In the genomic region with DNA sequence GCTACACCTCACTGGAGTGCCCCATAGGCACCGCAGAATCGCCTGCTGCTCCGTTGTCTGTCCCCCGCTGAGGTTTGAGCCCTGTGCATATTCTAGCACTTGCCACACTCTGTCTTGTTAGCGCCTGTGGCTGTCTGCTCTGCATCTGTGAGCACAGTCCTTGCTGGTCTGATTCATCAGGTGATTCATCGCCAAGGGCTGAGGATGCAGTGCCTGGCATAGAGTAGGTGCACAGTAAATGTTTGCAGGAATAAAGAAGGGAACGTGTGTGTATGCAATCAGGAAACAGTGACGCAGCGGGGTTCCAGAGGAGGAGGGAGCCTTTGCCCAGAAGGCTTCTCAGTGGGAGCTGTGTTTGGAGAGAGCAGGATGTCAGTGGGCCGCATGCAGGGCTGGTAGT, we compare ENCODE assay signal across 10 cellular contexts.
DNase-seq lines count a peak whose midpoint lies in the region; ATAC-seq and TF ChIP-seq lines count a peak whose summit lies in the region.
"Had no signal": no experiment of that assay in that cellular context is flagged by ENCODE, and none has a peak within 500 bp of the region (broad histone marks: within the 10 kb centered on the region; RNA-seq: fewer than 3 reads in every experiment).

No MANE protein-coding gene starts in this region.

- no peak overlapping the region for H3K4me3 ChIP-seq in NB4 (ENCODE audit: low read depth, low read length)
- H3K4me3 ChIP-seq in brain microvascular endothelial cell (ENCODE audit: low read depth, low read length): no peak overlapping the region
- H3K4me3 ChIP-seq in mesenchymal stem cell (ENCODE audit: insufficient read depth in 1 of 2, low read depth in 1 of 2, low read length in 2 of 2): no peak overlapping the region
- H3K4me3 ChIP-seq in HAP-1: no peak overlapping the region

- TF ChIP-seq POLR2A in NB4 (IDR thresholded peaks at IDR 0.05; ENCODE audit: extremely low read depth, insufficient read length): no peak

- H3K4me2 ChIP-seq in mesenchymal stem cell (ENCODE audit: low read length, poor library complexity, severe bottlenecking): no peak overlapping the region

- H3K9ac ChIP-seq in mesenchymal stem cell (ENCODE audit: low read length): no peak overlapping the region

- no peak overlapping the region for H4K91ac ChIP-seq in mesenchymal stem cell (ENCODE audit: low read length)

- H3K14ac ChIP-seq in mesenchymal stem cell (ENCODE audit: low read length in 2 of 2): no peak overlapping the region

- in situ Hi-C loops in Caki2 (cut with HindIII; ENCODE audit: low pct_unique_long_range_greater_than_20kb, low sequenced_read_pairs): no loop called here
- in situ Hi-C loops in brain microvascular endothelial cell (cut with HindIII; ENCODE audit: low pct_ligation_motif_present, low sequenced_read_pairs): no loop called here
- in situ Hi-C loops in HAP-1 (cut with MboI; ENCODE audit: low sequenced_read_pairs): no loop called here

- no peak for TF ChIP-seq CTCF in NB4 (IDR thresholded peaks at IDR 0.05; ENCODE audit: low read depth, low read length)
- no peak for TF ChIP-seq CTCF in brain microvascular endothelial cell (IDR thresholded peaks at IDR 0.05; ENCODE audit: low read depth, low read length, missing control alignments)

- H3K4ac ChIP-seq in mesenchymal stem cell (ENCODE audit: low read depth in 1 of 2, low read length in 2 of 2): no peak overlapping the region

- no peaks in the 10 kb centered on the region for H3K36me3 ChIP-seq in brain microvascular endothelial cell (replicated peaks)
- H3K36me3 ChIP-seq in mesenchymal stem cell (ENCODE audit: control insufficient read depth in 1 of 2, insufficient read depth in 2 of 2, low read depth in 1 of 2, low read length in 2 of 2): peaks cover 0 to 2% of the 10 kb centered on the region in 2 experiments
- H3K36me3 ChIP-seq in HAP-1 (replicated peaks): no peaks in the 10 kb centered on the region

- H3K9me3 ChIP-seq in mesenchymal stem cell (ENCODE audit: control insufficient read depth, low read length): no peaks in the 10 kb centered on the region
- no peaks in the 10 kb centered on the region for H3K9me3 ChIP-seq in HAP-1

- ATAC-seq in GM19397 (IDR thresholded peaks at IDR 0.05; ENCODE audit: unreplicated experiment): no peak
- ATAC-seq in GM21367 (IDR thresholded peaks at IDR 0.05; ENCODE audit: unreplicated experiment): no peak
- ATAC-seq: T-helper 17 cell had no signal

- H2BK120ac ChIP-seq in mesenchymal stem cell (ENCODE audit: low read depth, low read length): no peak overlapping the region

- no peak overlapping the region for H4K8ac ChIP-seq in mesenchymal stem cell (ENCODE audit: low read length)

- peak; percentile 76 for DNase-seq in Caki2 (ENCODE audit: low read depth)
- peak; percentile 4 for DNase-seq in NB4 (ENCODE audit: low read depth)
- peak; percentile 90 for DNase-seq in brain microvascular endothelial cell
- DNase-seq in mesenchymal stem cell: peak; percentile 90
- DNase-seq in HAP-1 (ENCODE audit: low spot score in 2 of 2): no peak
- DNase-seq in NCI-H526 (lab: John Stamatoyannopoulos, UW): no peak
- DNase-seq: KBM-7, T-helper 17 cell had no signal

- H3K23ac ChIP-seq in mesenchymal stem cell (ENCODE audit: low read length in 2 of 2): no peak overlapping the region

- H2BK12ac ChIP-seq in mesenchymal stem cell (ENCODE audit: low read length in 2 of 2): no peak overlapping the region

- H2BK5ac ChIP-seq in mesenchymal stem cell (ENCODE audit: low read depth, low read length, poor library complexity, severe bottlenecking): no peak overlapping the region

- no peak overlapping the region for H2AFZ ChIP-seq in mesenchymal stem cell (ENCODE audit: low read depth, low read length)

- no peak overlapping the region for H3K18ac ChIP-seq in mesenchymal stem cell (ENCODE audit: low read depth in 1 of 2, low read length in 2 of 2)

- H2AK5ac ChIP-seq in mesenchymal stem cell (ENCODE audit: low read length, severe bottlenecking): no peak overlapping the region

- H3K27ac ChIP-seq in brain microvascular endothelial cell (no peak overlapping the region), mesenchymal stem cell (ENCODE audit: low read length, poor library complexity, severe bottlenecking) (peak overlapping the region; percentile 57)

- WGBS in mesenchymal stem cell: 28% methylated on average over 10 of the region's 10 CpGs

- H3K4me1 ChIP-seq in mesenchymal stem cell (ENCODE audit: control insufficient read depth, insufficient read depth, low read depth, low read length) (peaks cover 15% of the 10 kb centered on the region), HAP-1 (no peaks in the 10 kb centered on the region)

- no peak overlapping the region for H2BK15ac ChIP-seq in mesenchymal stem cell (ENCODE audit: low read depth, poor library complexity, severe bottlenecking)

- H3K79me1 ChIP-seq in mesenchymal stem cell (replicated peaks; ENCODE audit: low read length, poor library complexity, severe bottlenecking): peaks cover 6% of the 10 kb centered on the region

- H3K27me3 ChIP-seq in brain microvascular endothelial cell (replicated peaks): no peaks in the 10 kb centered on the region
- no peaks in the 10 kb centered on the region for H3K27me3 ChIP-seq in mesenchymal stem cell (ENCODE audit: control insufficient read depth in 1 of 2, insufficient read depth in 1 of 2, low read length in 2 of 2)
- no peaks in the 10 kb centered on the region for H3K27me3 ChIP-seq in HAP-1 (ENCODE audit: low read depth)

Comparison
In these comparisons a context has a peak if more than half of its experiments do, and no peak if none do; other contexts are left out.
1. DNase-seq: peak in Caki2 (single experiment), NB4 (single experiment), brain microvascular endothelial cell (single experiment) and mesenchymal stem cell (single experiment); none in HAP-1 (0 of 2) and NCI-H526 (0 of 2).